Comparison of ENCODE assay signal across 21 cellular contexts in genomic region chr1:156760796-156761104, GRCh38.
"Had no signal": no experiment of that assay in that cellular context is flagged by ENCODE, and none has a peak within 500 bp of the region (broad histone marks: within the 10 kb centered on the region; RNA-seq: fewer than 3 reads in every experiment).

No MANE protein-coding gene starts in this region.

- DNase-seq: effector CD4-positive, alpha-beta T cell; endodermal cell; erythroblast; foreskin keratinocyte; heart right ventricle; hypothalamus; islet precursor cell; mammary epithelial cell; naive B cell; small intestine; stimulated activated CD4-positive, alpha-beta T cell treated with anti-CD3 and anti-CD28 coated beads, Interleukin-12 subunit alpha, Interleukin-12 subunit beta, amount 100 ng/mL, for 4 hours; stimulated activated naive CD4-positive, alpha-beta T cell; stomach; trophoblast cell; uterus had no signal

- H3K27me3 Mint-ChIP-seq: naive B cell had no signal

- H3K9me3 Mint-ChIP-seq: endodermal cell, naive B cell, nephron had no signal

- FAIRE-seq: endothelial cell of umbilical vein, small intestine had no signal

- ATAC-seq: heart right ventricle, left lobe of liver had no signal

- H3K4me3 Mint-ChIP-seq: endodermal cell, nephron had no signal

- H3K36me3 ChIP-seq: heart right ventricle, right atrium auricular region, sigmoid colon, stomach, uterus had no signal

- H3K27me3 ChIP-seq: foreskin keratinocyte, heart right ventricle, right atrium auricular region, sigmoid colon, stomach, uterus had no signal

- H3K4me1 ChIP-seq: foreskin keratinocyte had no signal

- H3K9me3 ChIP-seq: heart right ventricle, right atrium auricular region, sigmoid colon, stomach, uterus had no signal

- H3K27ac ChIP-seq: coronary artery, foreskin keratinocyte, heart right ventricle, right atrium auricular region, sigmoid colon, stomach, uterus had no signal

- H3K4me3 ChIP-seq: coronary artery, heart right ventricle, right atrium auricular region, sigmoid colon, stomach, uterus had no signal

- H3K36me3 Mint-ChIP-seq: naive B cell had no signal

- H3K27ac Mint-ChIP-seq: endodermal cell had no signal
